In the genomic region with DNA sequence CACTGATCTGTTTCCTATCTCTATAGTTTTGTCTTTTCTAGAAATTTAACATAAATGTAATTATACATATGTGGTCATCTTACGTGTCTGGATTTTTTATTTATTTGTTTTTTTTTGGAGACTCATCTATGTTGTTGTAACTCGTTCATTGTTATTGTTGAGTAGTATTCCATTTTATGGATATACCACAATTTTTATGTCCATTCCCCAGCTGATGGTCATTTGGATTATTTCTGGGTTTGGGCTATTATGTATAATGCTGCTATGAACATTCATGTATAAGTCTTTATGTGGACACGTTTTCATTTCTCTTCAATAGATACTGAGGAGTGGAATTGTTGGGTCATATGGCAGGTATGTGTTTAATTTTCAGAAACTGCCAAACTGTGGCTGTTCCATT, we compare ENCODE assay signal across 27 cellular contexts.
"Had no signal": no experiment of that assay in that cellular context is flagged by ENCODE, and none has a peak within 500 bp of the region (broad histone marks: within the 10 kb centered on the region; RNA-seq: fewer than 3 reads in every experiment).

No MANE protein-coding gene starts in this region.

- H3K27ac ChIP-seq: stomach, suprapubic skin, testis, thoracic aorta, thyroid gland, tibial artery, tibial nerve, transverse colon, upper lobe of left lung, upper lobe of right lung, uterus, vagina had no signal

- DNase-seq: stimulated activated CD4-positive, alpha-beta T cell treated with anti-CD3 and anti-CD28 coated beads, Interleukin-2, amount 100 ng/mL, for 48 hours; stimulated activated CD4-positive, alpha-beta T cell treated with anti-CD3 and anti-CD28 coated beads, Interleukin-4, amount 100 ng/mL, for 1 hour; stimulated activated CD4-positive, alpha-beta T cell treated with anti-CD3 and anti-CD28 coated beads, Interleukin-4, amount 100 ng/mL, for 24 hours; stimulated activated CD4-positive, alpha-beta T cell treated with anti-CD3 and anti-CD28 coated beads, Interleukin-4, amount 100 ng/mL, for 4 hours; stimulated activated CD8-positive, alpha-beta memory T cell treated with anti-CD3 and anti-CD28 coated beads, Interleukin-4, amount 100 ng/mL, for 48 hours; stimulated activated naive B cell treated with anti-CD40 and anti-IgM and Interleukin-4, amounts not matched to agents 10 μg/mL and 1 μg/mL and 100 μg/mL, for 72 hours; stimulated activated naive CD4-positive, alpha-beta T cell; stimulated activated naive CD4-positive, alpha-beta T cell treated with Interleukin-2 at 50 U/mL for 16 hours; stimulated activated naive CD8-positive, alpha-beta T cell treated with anti-CD3 and anti-CD28 coated beads, Interleukin-15, amount 100 ng/mL, for 72 hours; stimulated activated naive CD8-positive, alpha-beta T cell treated with anti-CD3 and anti-CD28 coated beads, Interleukin-15, Interleukin-2, amounts not matched to agents 100 U/mL and 50 U/mL, for 24 hours; stomach; substantia nigra; testis; thyroid gland; tibial artery; transverse colon; trophoblast cell; upper lobe of left lung; upper lobe of right lung; uterus had no signal

- H3K27me3 ChIP-seq: stomach, suprapubic skin, testis, thyroid gland, tibial artery, tibial nerve, transverse colon, upper lobe of left lung, upper lobe of right lung, uterus, vagina had no signal

- H3K36me3 ChIP-seq: suprapubic skin, thoracic aorta, thyroid gland, transverse colon, upper lobe of left lung, upper lobe of right lung, uterus, vagina had no signal

- ATAC-seq: stimulated activated effector memory CD8-positive, alpha-beta T cell treated with anti-CD3 and anti-CD28 coated beads, Interleukin-12 subunit alpha, Interleukin-12 subunit beta, amount 100 ng/mL, for 72 hours; stimulated activated memory B cell treated with anti-CD40 and anti-IgM and Interleukin-4, amounts not matched to agents 10 μg/mL and 1 μg/mL and 100 μg/mL, for 72 hours; stimulated activated naive B cell treated with anti-CD40 and anti-IgM and Interleukin-4, amounts not matched to agents 10 μg/mL and 1 μg/mL and 100 μg/mL, for 72 hours; stimulated activated naive CD8-positive, alpha-beta T cell treated with anti-CD3 and anti-CD28 coated beads, Interleukin-15, amount 100 ng/mL, for 72 hours; stimulated activated naive CD8-positive, alpha-beta T cell treated with anti-CD3 and anti-CD28 coated beads, Interleukin-15, Interleukin-2, amounts not matched to agents 100 U/mL and 50 U/mL, for 24 hours; upper lobe of right lung had no signal

- FAIRE-seq: urothelium cell line had no signal

- H3K9me3 ChIP-seq: stomach, suprapubic skin, testis, thoracic aorta, thyroid gland, tibial artery, transverse colon, upper lobe of left lung, upper lobe of right lung, uterus, vagina had no signal

- H3K4me3 ChIP-seq: stomach, suprapubic skin, testis, thoracic aorta, thyroid gland, tibial artery, tibial nerve, transverse colon, upper lobe of left lung, upper lobe of right lung, uterus, vagina had no signal

- H3K4me1 ChIP-seq: stomach, suprapubic skin, testis, thyroid gland, tibial artery, tibial nerve, transverse colon, upper lobe of left lung, upper lobe of right lung, uterus, vagina had no signal
